Comparison of ENCODE assay signal across 2 cellular contexts in the genomic region with DNA sequence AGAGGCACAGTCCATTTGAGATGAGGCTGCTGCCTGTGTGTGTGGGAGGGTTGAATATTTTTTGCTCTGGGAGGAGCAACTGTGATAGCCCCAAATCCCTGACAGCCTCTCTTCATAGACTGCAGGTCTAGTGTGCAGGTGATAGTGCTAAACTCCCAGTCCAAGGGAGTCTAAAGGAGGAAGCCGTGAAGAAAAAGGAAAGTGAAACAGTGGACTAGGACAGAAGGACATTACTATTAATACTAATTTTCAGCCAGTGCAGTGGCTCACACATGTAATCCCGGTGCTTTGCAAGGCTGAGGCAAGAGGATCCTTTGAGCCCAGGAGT.
TF ChIP-seq lines count a peak whose summit lies in the region.

No MANE protein-coding gene starts in this region.

TF ChIP-seq in liver, 16 proteins besides CTCF, POLR2A, EP300 and RAD21:
- TF ChIP-seq JUND (IDR thresholded peaks at IDR 0.05) (no peak), TAF1 (conservative IDR thresholded peaks at IDR 0.05) (peak; percentile 60), HNF4A (conservative IDR thresholded peaks at IDR 0.05) (peak in 1 of 2 donors; percentile 29)
- TF ChIP-seq, protein P1, sequence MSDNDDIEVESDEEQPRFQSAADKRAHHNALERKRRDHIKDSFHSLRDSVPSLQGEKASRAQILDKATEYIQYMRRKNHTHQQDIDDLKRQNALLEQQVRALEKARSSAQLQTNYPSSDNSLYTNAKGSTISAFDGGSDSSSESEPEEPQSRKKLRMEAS (IDR thresholded peaks at IDR 0.05) = no peak

TF ChIP-seq in HepG2, 621 proteins besides CTCF, POLR2A, EP300 and RAD21:
- TF ChIP-seq STAT5B (CRISPR knock-in tag; IDR thresholded peaks at IDR 0.05) = no peak
- TF ChIP-seq, protein P2, sequence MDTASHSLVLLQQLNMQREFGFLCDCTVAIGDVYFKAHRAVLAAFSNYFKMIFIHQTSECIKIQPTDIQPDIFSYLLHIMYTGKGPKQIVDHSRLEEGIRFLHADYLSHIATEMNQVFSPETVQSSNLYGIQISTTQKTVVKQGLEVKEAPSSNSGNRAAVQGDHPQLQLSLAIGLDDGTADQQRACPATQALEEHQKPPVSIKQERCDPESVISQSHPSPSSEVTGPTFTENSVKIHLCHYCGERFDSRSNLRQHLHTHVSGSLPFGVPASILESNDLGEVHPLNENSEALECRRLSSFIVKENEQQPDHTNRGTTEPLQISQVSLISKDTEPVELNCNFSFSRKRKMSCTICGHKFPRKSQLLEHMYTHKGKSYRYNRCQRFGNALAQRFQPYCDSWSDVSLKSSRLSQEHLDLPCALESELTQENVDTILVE (CRISPR knock-in tag; IDR thresholded peaks at IDR 0.05) = no peak
